In the genomic region with DNA sequence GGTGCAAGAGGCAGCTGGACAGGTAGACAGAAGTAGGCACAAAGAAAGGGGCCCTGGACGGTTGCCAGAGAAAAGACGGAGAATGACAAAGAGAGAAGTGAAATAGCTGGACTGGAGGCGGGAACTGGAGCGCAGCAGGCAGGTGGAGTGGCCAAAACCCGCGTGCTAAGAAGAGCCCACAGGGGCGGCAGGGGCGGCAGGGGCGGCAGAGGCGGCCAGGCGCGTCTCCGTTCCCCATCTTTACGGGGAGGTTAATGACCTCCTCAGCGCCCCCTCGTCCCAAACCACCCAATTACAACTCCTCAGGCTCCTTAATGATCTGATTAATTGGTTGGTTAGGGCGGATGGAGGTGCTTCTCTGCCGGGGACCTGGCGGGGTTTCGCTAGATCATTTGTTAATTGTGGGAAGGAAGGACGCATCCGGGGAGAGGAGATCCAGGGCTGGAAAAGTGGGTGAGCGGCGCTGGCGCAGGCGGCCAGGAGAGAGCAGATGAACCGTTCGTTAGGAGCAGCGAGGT, we compare ENCODE assay signal across 22 cellular contexts. TPM values are rescaled to one million over a fixed set of nuclear protein-coding genes. Genes with fewer than 3 reads are reported as not detected.
DNase-seq lines count a peak whose midpoint lies in the region; ATAC-seq and TF ChIP-seq lines count a peak whose summit lies in the region.
"Had no signal": no experiment of that assay in that cellular context is flagged by ENCODE, and none has a peak within 500 bp of the region (broad histone marks: within the 10 kb centered on the region; RNA-seq: fewer than 3 reads in every experiment).

No MANE protein-coding gene starts in this region.

- DNase-seq in activated naive CD8-positive, alpha-beta T cell treated with anti-CD3 and anti-CD28 coated beads, Interleukin-2, amount 50 U/mL, for 24 hours, result no peak
- no peak for DNase-seq in T-helper 17 cell
- DNase-seq in transverse colon, result no peak
- DNase-seq in BE2C, result no peak
- no peak for DNase-seq in NCI-H1105 (lab: John Stamatoyannopoulos, UW)
- DNase-seq: activated CD4-positive, alpha-beta T cell treated with anti-CD3 and anti-CD28 coated beads, Interleukin-2, amount 10 ng/mL, durations not matched to agents 7 days and 5 days; activated T-cell treated with anti-CD3 and anti-CD28 coated beads, Interleukin-2, amount 50 U/mL, for 48 hours; amniotic stem cell; COR-L47; Kasumi-1; left ventricle myocardium inferior; NCI-H1694; NCI-H446 treated with DMSO at 0.1 percent for 48 hours; OCI-M1; stimulated activated CD4-positive, alpha-beta T cell treated with anti-CD3 and anti-CD28 coated beads, Interleukin-1b, Interleukin-23, amount 100 ng/mL, for 48 hours had no signal

- H3K27me3 ChIP-seq in transverse colon (peaks cover 98% of the 10 kb centered on the region), BE2C (peaks cover 100% of the 10 kb centered on the region)

- no peak for TF ChIP-seq CTCF in transverse colon (IDR thresholded peaks at IDR 0.05)
- TF ChIP-seq CTCF in BE2C (IDR thresholded peaks at IDR 0.05; ENCODE audit: low read depth, low read length), result no peak

- H3K4me3 Mint-ChIP-seq in activated naive CD8-positive, alpha-beta T cell, result peak overlapping the region; percentile 27
- H3K4me3 Mint-ChIP-seq in activated naive CD8-positive, alpha-beta T cell treated with anti-CD3 and anti-CD28 coated beads, Interleukin-2, amount 50 U/mL, for 24 hours, result no peak overlapping the region
- H3K4me3 Mint-ChIP-seq in T-helper 17 cell, result peak overlapping the region; percentile 47
- H3K4me3 Mint-ChIP-seq: activated CD4-positive, alpha-beta T cell treated with anti-CD3 and anti-CD28 coated beads, Interleukin-2, amount 10 ng/mL, durations not matched to agents 7 days and 5 days had no signal

- ATAC-seq in activated naive CD8-positive, alpha-beta T cell treated with anti-CD3 and anti-CD28 coated beads, Interleukin-2, amount 50 U/mL, for 24 hours, result no peak
- ATAC-seq in T-helper 17 cell (no peak), GM18520 (IDR thresholded peaks at IDR 0.05; ENCODE audit: unreplicated experiment) (no peak)

- peaks cover 46% of the 10 kb centered on the region for H3K4me1 ChIP-seq in mesodermal cell (ENCODE audit: control insufficient read depth, insufficient read depth, low read length, poor library complexity, severe bottlenecking)
- peaks cover 2 to 41% (median 22%) of the 10 kb centered on the region in 4 donors for H3K4me1 ChIP-seq in transverse colon
- H3K4me1 ChIP-seq in BE2C, result no peaks in the 10 kb centered on the region

- H3K36me3 Mint-ChIP-seq in activated naive CD8-positive, alpha-beta T cell, result peaks cover 2% of the 10 kb centered on the region
- no peaks in the 10 kb centered on the region for H3K36me3 Mint-ChIP-seq in activated naive CD8-positive, alpha-beta T cell treated with anti-CD3 and anti-CD28 coated beads, Interleukin-2, amount 50 U/mL, for 24 hours (ENCODE audit: low read depth)
- H3K36me3 Mint-ChIP-seq in T-helper 17 cell (ENCODE audit: low read depth), result peaks cover 6% of the 10 kb centered on the region

- H3K4me3 ChIP-seq in mesodermal cell (ENCODE audit: extremely low read depth, insufficient read depth, low read length, poor library complexity, severe bottlenecking), result peak overlapping the region; percentile 19
- peak overlapping the region in 3 of 4 donors; percentile 23 to 60 (median 57) for H3K4me3 ChIP-seq in transverse colon
- H3K4me3 ChIP-seq in BE2C (ENCODE audit: low read depth, low read length), result no peak overlapping the region
- H3K4me3 ChIP-seq: left ventricle myocardium inferior, right atrium auricular region, SJSA1, suprapubic skin had no signal

- in situ Hi-C loops in transverse colon (cut with MboI; ENCODE audit: low pct_ligation_motif_present in 1 of 4, low pct_unique_long_range_greater_than_20kb in 1 of 4, low sequenced_read_pairs in 3 of 4), result no loop called here

- no peaks in the 10 kb centered on the region for H3K36me3 ChIP-seq in mesodermal cell (ENCODE audit: control insufficient read depth, insufficient read depth, low read length)
- H3K36me3 ChIP-seq in transverse colon, result no peaks in the 10 kb centered on the region
- H3K36me3 ChIP-seq in BE2C, result no peaks in the 10 kb centered on the region
- H3K36me3 ChIP-seq: left ventricle myocardium inferior, right atrium auricular region, SJSA1, suprapubic skin had no signal

- peaks cover 16% of the 10 kb centered on the region for H3K4me1 Mint-ChIP-seq in activated naive CD8-positive, alpha-beta T cell (ENCODE audit: low read depth)
- H3K4me1 Mint-ChIP-seq in activated naive CD8-positive, alpha-beta T cell treated with anti-CD3 and anti-CD28 coated beads, Interleukin-2, amount 50 U/mL, for 24 hours, result peaks cover 13% of the 10 kb centered on the region
- peaks cover 19% of the 10 kb centered on the region for H3K4me1 Mint-ChIP-seq in T-helper 17 cell

- TF ChIP-seq POLR2A in transverse colon (IDR thresholded peaks at IDR 0.05), result no peak

- peaks cover 54% of the 10 kb centered on the region for H3K27me3 Mint-ChIP-seq in activated naive CD8-positive, alpha-beta T cell
- H3K27me3 Mint-ChIP-seq in activated naive CD8-positive, alpha-beta T cell treated with anti-CD3 and anti-CD28 coated beads, Interleukin-2, amount 50 U/mL, for 24 hours, result peaks cover 86% of the 10 kb centered on the region
- peaks cover 97% of the 10 kb centered on the region for H3K27me3 Mint-ChIP-seq in T-helper 17 cell

- H3K27ac ChIP-seq in mesodermal cell (ENCODE audit: low read depth, low read length, severe bottlenecking) (no peak overlapping the region), transverse colon (peak overlapping the region; percentile 86 to 93 (median 90))
- H3K27ac ChIP-seq: left ventricle myocardium inferior, right atrium auricular region, SJSA1, suprapubic skin had no signal

- WGBS in mesodermal cell (ENCODE audit: insufficient coverage in 2 of 2), 2 experiments, result 11 to 16% methylated on average over 17 to 21 of the region's 29 CpGs
- 41 to 49% methylated on average over 12 to 29 of the region's 29 CpGs for WGBS in transverse colon (ENCODE audit: low coverage in 1 of 2), 2 donors

- H3K27ac Mint-ChIP-seq in activated naive CD8-positive, alpha-beta T cell, result no peak overlapping the region
- H3K27ac Mint-ChIP-seq in activated naive CD8-positive, alpha-beta T cell treated with anti-CD3 and anti-CD28 coated beads, Interleukin-2, amount 50 U/mL, for 24 hours, result no peak overlapping the region
- H3K27ac Mint-ChIP-seq in T-helper 17 cell, result peak overlapping the region; percentile 83
- H3K27ac Mint-ChIP-seq: activated CD4-positive, alpha-beta T cell treated with anti-CD3 and anti-CD28 coated beads, Interleukin-2, amount 10 ng/mL, durations not matched to agents 7 days and 5 days had no signal

- H3K9me3 Mint-ChIP-seq in activated naive CD8-positive, alpha-beta T cell (ENCODE audit: low read depth), result no peaks in the 10 kb centered on the region
- H3K9me3 Mint-ChIP-seq in activated naive CD8-positive, alpha-beta T cell treated with anti-CD3 and anti-CD28 coated beads, Interleukin-2, amount 50 U/mL, for 24 hours, result no peaks in the 10 kb centered on the region
- H3K9me3 Mint-ChIP-seq: activated CD4-positive, alpha-beta T cell treated with anti-CD3 and anti-CD28 coated beads, Interleukin-2, amount 10 ng/mL, durations not matched to agents 7 days and 5 days had no signal

- H3K9me3 ChIP-seq in T-helper 17 cell (ENCODE audit: control insufficient read depth, low read length, poor library complexity, severe bottlenecking), result no peaks in the 10 kb centered on the region
- no peaks in the 10 kb centered on the region for H3K9me3 ChIP-seq in mesodermal cell (ENCODE audit: control insufficient read depth, low read length)
- H3K9me3 ChIP-seq in transverse colon, result no peaks in the 10 kb centered on the region
- H3K9me3 ChIP-seq in BE2C, result no peaks in the 10 kb centered on the region
- H3K9me3 ChIP-seq: left ventricle myocardium inferior, right atrium auricular region, SJSA1, suprapubic skin had no signal

- intact Hi-C loops in transverse colon (cut with DNase I; ENCODE audit: low total_unique reads), result no loop called here

- TF ChIP-seq EP300 in transverse colon (IDR thresholded peaks at IDR 0.05; ENCODE audit: low read depth), result no peak

RNA-seq across cellular contexts. Expression of a gene that starts 15.4 kb away (rescaled TPM):
- total RNA-seq in T-helper 17 cell, result under 1 TPM in 1 of 2 donors, not detected in 1; 0.16 TPM
- 35.5 TPM for polyA plus RNA-seq in mesodermal cell (2013, experiment 1 of 2)
- polyA plus RNA-seq in mesodermal cell (2013, experiment 2 of 2), result 31.8 TPM
- total RNA-seq in transverse colon, result 10 to 100 TPM; 19.8 to 54.3 (median 29.4) TPM
- not detected for polyA plus RNA-seq in BE2C (2012; ENCODE audit: insufficient read depth, insufficient read length, low read depth)
- total RNA-seq: activated CD4-positive, alpha-beta T cell treated with anti-CD3 and anti-CD28 coated beads, Interleukin-2, amount 10 ng/mL, durations not matched to agents 7 days and 5 days; left ventricle myocardium inferior; right atrium auricular region had no signal

RNA-seq across cellular contexts. Expression of a gene that starts 26.5 kb away (rescaled TPM):
- not detected for total RNA-seq in T-helper 17 cell
- 30.0 TPM for polyA plus RNA-seq in mesodermal cell (2013, experiment 1 of 2)
- 41.5 TPM for polyA plus RNA-seq in mesodermal cell (2013, experiment 2 of 2)
- total RNA-seq in transverse colon, result 10 to 100 TPM in 2 of 4 donors, 1 to 10 TPM in 2; 1.8 to 21.3 (median 8.9) TPM
- polyA plus RNA-seq in BE2C (2012; ENCODE audit: insufficient read depth, insufficient read length, low read depth), result not detected
- total RNA-seq: activated CD4-positive, alpha-beta T cell treated with anti-CD3 and anti-CD28 coated beads, Interleukin-2, amount 10 ng/mL, durations not matched to agents 7 days and 5 days; cerebellum; left ventricle myocardium inferior; right atrium auricular region; SJSA1; suprapubic skin had no signal

RNA-seq across cellular contexts. Expression of a gene that starts 30.8 kb away (rescaled TPM):
- total RNA-seq in T-helper 17 cell (under 1 TPM in 1 of 2 donors, not detected in 1; 0.82 TPM), transverse colon (10 to 100 TPM in 3 of 4 donors, not detected in 1; 11.2 to 20.9 (median 16.7) TPM)
- polyA plus RNA-seq in mesodermal cell (2013, experiment 1 of 2), result 10.4 TPM
- polyA plus RNA-seq in mesodermal cell (2013, experiment 2 of 2), result 19.8 TPM
- polyA plus RNA-seq in BE2C (2012; ENCODE audit: insufficient read depth, insufficient read length, low read depth), result not detected
- total RNA-seq: cerebellum had no signal

RNA-seq across cellular contexts. Expression of a gene that starts 36.8 kb away (rescaled TPM):
- not detected for total RNA-seq in T-helper 17 cell
- 38.9 TPM for polyA plus RNA-seq in mesodermal cell (2013, experiment 1 of 2)
- polyA plus RNA-seq in mesodermal cell (2013, experiment 2 of 2), result 49.8 TPM
- total RNA-seq in transverse colon, result 10 to 100 TPM; 42.7 to 78.4 (median 62.5) TPM
- polyA plus RNA-seq in BE2C (2012; ENCODE audit: insufficient read depth, insufficient read length, low read depth), result not detected
- total RNA-seq: activated CD4-positive, alpha-beta T cell treated with anti-CD3 and anti-CD28 coated beads, Interleukin-2, amount 10 ng/mL, durations not matched to agents 7 days and 5 days; cerebellum had no signal

RNA-seq across cellular contexts. Expression of a gene that starts 48.0 kb away (rescaled TPM):
- total RNA-seq in T-helper 17 cell (not detected), transverse colon (10 to 100 TPM; 10.5 to 35.4 (median 18.7) TPM)
- polyA plus RNA-seq in mesodermal cell (2013, experiment 1 of 2), result 13.7 TPM
- polyA plus RNA-seq in mesodermal cell (2013, experiment 2 of 2), result 15.0 TPM
- polyA plus RNA-seq in BE2C (2012; ENCODE audit: insufficient read depth, insufficient read length, low read depth), result not detected
- total RNA-seq: activated CD4-positive, alpha-beta T cell treated with anti-CD3 and anti-CD28 coated beads, Interleukin-2, amount 10 ng/mL, durations not matched to agents 7 days and 5 days; cerebellum; left ventricle myocardium inferior; right atrium auricular region had no signal

Comparison
In these comparisons a context has a peak if more than half of its experiments do, and no peak if none do; other contexts are left out.
1. RNA of a gene that starts 15.4 kb away (total RNA-seq): 19.8 to 54.3 TPM in transverse colon; 0.16 TPM in T-helper 17 cell; every median in the first group is over 10 times any median in the second.